ENCODE assay signal across 1 cellular context in genomic region chrX:70476934-70477733, GRCh38.
TF ChIP-seq lines count a peak whose summit lies in the region.

No MANE protein-coding gene starts in this region.

TF ChIP-seq in HepG2, 621 proteins besides CTCF, POLR2A, EP300 and RAD21:
- TF ChIP-seq E2F5 (CRISPR knock-in tag; conservative IDR thresholded peaks at IDR 0.05) (no peak), ZMYM3 (CRISPR knock-in tag; IDR thresholded peaks at IDR 0.05) (no peak), PLRG1 (conservative IDR thresholded peaks at IDR 0.05) (no peak), MIER3 (CRISPR knock-in tag; IDR thresholded peaks at IDR 0.05; ENCODE audit: borderline replicate concordance) (no peak), SRY (CRISPR knock-in tag; IDR thresholded peaks at IDR 0.05) (no peak), SP2 (CRISPR knock-in tag; IDR thresholded peaks at IDR 0.05) (no peak), ZNF496 (CRISPR knock-in tag; IDR thresholded peaks at IDR 0.05; ENCODE audit: insufficient replicate concordance) (no peak), SRSF4 (IDR thresholded peaks at IDR 0.05; ENCODE audit: low read depth, low read length, poor library complexity, severe bottlenecking) (no peak), ZNF136 (CRISPR knock-in tag; IDR thresholded peaks at IDR 0.05; ENCODE audit: low read depth) (no peak), TFAP4 (IDR thresholded peaks at IDR 0.05; ENCODE audit: borderline replicate concordance, low read depth) (0 out of 2 replicates have a peak, but pooled peaks have one; percentile 13), ZNF775 (CRISPR knock-in tag; IDR thresholded peaks at IDR 0.05; ENCODE audit: borderline replicate concordance) (no peak), MED13 (CRISPR knock-in tag; IDR thresholded peaks at IDR 0.05) (no peak), ZNF468 (CRISPR knock-in tag; IDR thresholded peaks at IDR 0.05) (no peak), ZNF546 (CRISPR knock-in tag; conservative IDR thresholded peaks at IDR 0.05) (no peak), NONO (IDR thresholded peaks at IDR 0.05) (no peak), NONO (CRISPR knock-in tag; conservative IDR thresholded peaks at IDR 0.05) (no peak), ZNF672 (CRISPR knock-in tag; IDR thresholded peaks at IDR 0.05) (no peak), ZNF232 (CRISPR knock-in tag; IDR thresholded peaks at IDR 0.05; ENCODE audit: borderline replicate concordance) (no peak), ZNF446 (CRISPR knock-in tag; IDR thresholded peaks at IDR 0.05) (no peak), MYNN (CRISPR knock-in tag; IDR thresholded peaks at IDR 0.05; ENCODE audit: low read depth) (no peak), FOSL2 (CRISPR knock-in tag; IDR thresholded peaks at IDR 0.05) (peak; percentile 40; the same call in 1 of the 2 replicates), ZNF761 (CRISPR knock-in tag; conservative IDR thresholded peaks at IDR 0.05) (no peak), SAP130 (CRISPR knock-in tag; IDR thresholded peaks at IDR 0.05; ENCODE audit: low read depth) (0 out of 2 replicates have a peak, but pooled peaks have one; percentile 17)
- TF ChIP-seq, protein P1, sequence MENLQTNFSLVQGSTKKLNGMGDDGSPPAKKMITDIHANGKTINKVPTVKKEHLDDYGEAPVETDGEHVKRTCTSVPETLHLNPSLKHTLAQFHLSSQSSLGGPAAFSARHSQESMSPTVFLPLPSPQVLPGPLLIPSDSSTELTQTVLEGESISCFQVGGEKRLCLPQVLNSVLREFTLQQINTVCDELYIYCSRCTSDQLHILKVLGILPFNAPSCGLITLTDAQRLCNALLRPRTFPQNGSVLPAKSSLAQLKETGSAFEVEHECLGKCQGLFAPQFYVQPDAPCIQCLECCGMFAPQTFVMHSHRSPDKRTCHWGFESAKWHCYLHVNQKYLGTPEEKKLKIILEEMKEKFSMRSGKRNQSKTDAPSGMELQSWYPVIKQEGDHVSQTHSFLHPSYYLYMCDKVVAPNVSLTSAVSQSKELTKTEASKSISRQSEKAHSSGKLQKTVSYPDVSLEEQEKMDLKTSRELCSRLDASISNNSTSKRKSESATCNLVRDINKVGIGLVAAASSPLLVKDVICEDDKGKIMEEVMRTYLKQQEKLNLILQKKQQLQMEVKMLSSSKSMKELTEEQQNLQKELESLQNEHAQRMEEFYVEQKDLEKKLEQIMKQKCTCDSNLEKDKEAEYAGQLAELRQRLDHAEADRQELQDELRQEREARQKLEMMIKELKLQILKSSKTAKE (CRISPR knock-in tag; IDR thresholded peaks at IDR 0.05; ENCODE audit: borderline replicate concordance), result no peak
